ENCODE assay signal across 30 cellular contexts in the genomic region with DNA sequence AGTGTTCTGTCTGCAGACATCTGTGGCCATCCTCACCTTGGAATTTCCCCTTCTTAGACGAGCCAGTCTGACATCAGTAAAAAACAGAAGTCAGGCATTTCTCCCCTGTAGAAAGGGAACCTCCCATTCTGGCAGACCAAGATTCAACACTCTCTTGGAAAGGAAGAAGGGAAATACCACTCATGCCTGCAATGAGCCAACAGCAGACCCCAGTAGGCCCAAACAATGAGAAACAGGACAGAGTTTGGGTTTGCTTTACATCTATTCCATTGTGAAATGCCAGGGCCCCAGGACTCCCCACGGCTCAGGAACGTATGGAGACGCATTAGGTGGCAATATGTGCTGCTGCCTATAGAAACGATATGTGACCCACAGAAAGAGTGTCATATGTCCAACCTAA.
DNase-seq lines count a peak whose midpoint lies in the region; ATAC-seq and TF ChIP-seq lines count a peak whose summit lies in the region.
"Had no signal": no experiment of that assay in that cellular context is flagged by ENCODE, and none has a peak within 500 bp of the region (broad histone marks: within the 10 kb centered on the region; RNA-seq: fewer than 3 reads in every experiment).

No MANE protein-coding gene starts in this region.

- no peaks in the 10 kb centered on the region for H3K27me3 ChIP-seq in GM23338 (ENCODE audit: insufficient read depth)
- no peaks in the 10 kb centered on the region for H3K27me3 ChIP-seq in mesendoderm (ENCODE audit: insufficient read depth, low read length, poor library complexity)
- H3K27me3 ChIP-seq: esophagus muscularis mucosa, sigmoid colon, vagina had no signal

- H3K79me1 ChIP-seq in mesendoderm (ENCODE audit: low read length), result no peaks in the 10 kb centered on the region

- intact Hi-C loops in activated naive CD4-positive, alpha-beta T cell treated with anti-CD3 and anti-CD28 coated beads for 36 hours (cut with micrococcal nuclease), result no loop called here

- peaks cover 3% of the 10 kb centered on the region; the same call in 1 of the 2 replicates for H3K9me2 ChIP-seq in GM23338 (ENCODE audit: insufficient read depth)

- no peak overlapping the region for H2AFZ ChIP-seq in GM23338

- H3K27ac Mint-ChIP-seq in GM23338 (peak overlapping the region; percentile 75), WTC11 (peak overlapping the region; percentile 26)
- no peak overlapping the region for H3K27ac Mint-ChIP-seq in activated naive CD4-positive, alpha-beta T cell treated with anti-CD3 and anti-CD28 coated beads for 36 hours
- H3K27ac Mint-ChIP-seq: activated CD4-positive, alpha-beta T cell treated with anti-CD3 and anti-CD28 coated beads for 36 hours; activated naive CD8-positive, alpha-beta T cell treated with anti-CD3 and anti-CD28 coated beads for 36 hours; stimulated activated naive CD8-positive, alpha-beta T cell treated with anti-CD3 and anti-CD28 coated beads, Interleukin-15, amount 100 ng/mL, for 72 hours; T-helper 2 cell treated with Interferon-gamma antibody and Interleukin-4, amounts not matched to agents 5 μg/mL and 100 μg/mL, for 36 hours had no signal

- no peak overlapping the region for H2BK5ac ChIP-seq in mesendoderm (ENCODE audit: low read length)

- H3K23ac ChIP-seq in mesendoderm (ENCODE audit: low read length), result no peak overlapping the region

- peak overlapping the region; percentile 81 for H3K27ac ChIP-seq in GM23338 (ENCODE audit: low read depth)
- peak overlapping the region; percentile 15 for H3K27ac ChIP-seq in mesendoderm (ENCODE audit: low read depth, low read length)
- H3K27ac ChIP-seq in coronary artery, result peak overlapping the region in 1 of 2 donors; percentile 54
- H3K27ac ChIP-seq: A549, esophagus muscularis mucosa, left ventricle myocardium inferior, sigmoid colon, vagina had no signal

- H3K4me2 ChIP-seq in GM23338 (0 out of 2 replicates have a peak overlapping the region, but pooled peaks have one; percentile 3), mesendoderm (ENCODE audit: low read length) (no peak overlapping the region)

- no peak overlapping the region for H3K56ac ChIP-seq in mesendoderm (ENCODE audit: low read length)

- H3K9ac ChIP-seq in mesendoderm (ENCODE audit: low read length), result no peak overlapping the region

- no peak overlapping the region for H4K5ac ChIP-seq in mesendoderm (ENCODE audit: low read length)

- H3K36me3 ChIP-seq in GM23338 (ENCODE audit: insufficient read depth) (no peaks in the 10 kb centered on the region), mesendoderm (ENCODE audit: control insufficient read depth, insufficient read depth, low read length) (no peaks in the 10 kb centered on the region)
- H3K36me3 ChIP-seq: esophagus muscularis mucosa, HAP-1, left ventricle myocardium inferior, sigmoid colon, vagina had no signal

- DNase-seq in GM23338 (ENCODE audit: low spot score), result peak; percentile 61
- DNase-seq in WTC11 (ENCODE audit: low spot score), result peak; percentile 26
- DNase-seq in fibroblast of pulmonary artery (ENCODE audit: low read depth), result peak; percentile 64
- DNase-seq in mesendoderm, result peak; percentile 87
- no peak for DNase-seq in activated naive CD4-positive, alpha-beta T cell treated with anti-CD3 and anti-CD28 coated beads for 36 hours
- DNase-seq in coronary artery (ENCODE audit: low spot score), result no peak
- DNase-seq: activated CD4-positive, alpha-beta T cell treated with anti-CD3 and anti-CD28 coated beads for 36 hours; activated effector memory CD4-positive, alpha-beta T cell treated with anti-CD3 and anti-CD28 coated beads, Interleukin-2, amount 50 U/mL, for 16 hours; activated naive CD8-positive, alpha-beta T cell treated with anti-CD3 and anti-CD28 coated beads for 36 hours; anterior cingulate cortex; cortex of kidney; DMS79; GDM1; left ventricle myocardium inferior; NCI-H1048; NCI-H446; NCI-H774; SHP77 treated with DMSO at 0.1 percent for 48 hours; sigmoid colon; stimulated activated CD4-positive, alpha-beta T cell treated with anti-CD3 and anti-CD28 coated beads, Interleukin-12 subunit alpha, Interleukin-12 subunit beta, amount 100 ng/mL, for 4 hours; stimulated activated CD4-positive, alpha-beta T cell treated with anti-CD3 and anti-CD28 coated beads, Interleukin-2, amount 100 ng/mL, for 48 hours; stimulated activated naive CD8-positive, alpha-beta T cell treated with anti-CD3 and anti-CD28 coated beads, Interleukin-15, amount 100 ng/mL, for 72 hours had no signal

- no peaks in the 10 kb centered on the region for H4K20me1 ChIP-seq in GM23338 (replicated peaks; ENCODE audit: insufficient read depth)

- peaks cover 39% of the 10 kb centered on the region for H3K4me1 Mint-ChIP-seq in GM23338
- peaks cover 45% of the 10 kb centered on the region for H3K4me1 Mint-ChIP-seq in WTC11
- no peaks in the 10 kb centered on the region for H3K4me1 Mint-ChIP-seq in activated naive CD4-positive, alpha-beta T cell treated with anti-CD3 and anti-CD28 coated beads for 36 hours (ENCODE audit: low read depth)
- H3K4me1 Mint-ChIP-seq: activated CD4-positive, alpha-beta T cell treated with anti-CD3 and anti-CD28 coated beads for 36 hours; activated naive CD8-positive, alpha-beta T cell treated with anti-CD3 and anti-CD28 coated beads for 36 hours; stimulated activated naive CD8-positive, alpha-beta T cell treated with anti-CD3 and anti-CD28 coated beads, Interleukin-15, amount 100 ng/mL, for 72 hours had no signal

- H3K4ac ChIP-seq in mesendoderm (ENCODE audit: low read depth, low read length), result no peak overlapping the region

- H3K18ac ChIP-seq in mesendoderm (ENCODE audit: low read length), result no peak overlapping the region

- no peaks in the 10 kb centered on the region for H3K36me3 Mint-ChIP-seq in GM23338 (ENCODE audit: low read depth)
- no peaks in the 10 kb centered on the region for H3K36me3 Mint-ChIP-seq in WTC11
- no peaks in the 10 kb centered on the region for H3K36me3 Mint-ChIP-seq in activated naive CD4-positive, alpha-beta T cell treated with anti-CD3 and anti-CD28 coated beads for 36 hours (ENCODE audit: low read depth)
- H3K36me3 Mint-ChIP-seq: activated naive CD8-positive, alpha-beta T cell treated with anti-CD3 and anti-CD28 coated beads for 36 hours had no signal

- H3K4me3 Mint-ChIP-seq in GM23338 (no peak overlapping the region), WTC11 (no peak overlapping the region)
- H3K4me3 Mint-ChIP-seq in activated naive CD4-positive, alpha-beta T cell treated with anti-CD3 and anti-CD28 coated beads for 36 hours, result no peak overlapping the region
- H3K4me3 Mint-ChIP-seq: activated CD4-positive, alpha-beta T cell treated with anti-CD3 and anti-CD28 coated beads for 36 hours; activated naive CD8-positive, alpha-beta T cell treated with anti-CD3 and anti-CD28 coated beads for 36 hours; stimulated activated naive CD8-positive, alpha-beta T cell treated with anti-CD3 and anti-CD28 coated beads, Interleukin-15, amount 100 ng/mL, for 72 hours; T-helper 2 cell treated with Interferon-gamma antibody and Interleukin-4, amounts not matched to agents 5 μg/mL and 100 μg/mL, for 36 hours had no signal

- ATAC-seq in GM23338, result peak; percentile 80
- ATAC-seq in WTC11, result peak; percentile 88
- ATAC-seq in HG02973 (IDR thresholded peaks at IDR 0.05; ENCODE audit: unreplicated experiment), result no peak
- no peak for ATAC-seq in GM19463 (IDR thresholded peaks at IDR 0.05; ENCODE audit: unreplicated experiment)
- ATAC-seq: activated CD4-positive, alpha-beta T cell treated with anti-CD3 and anti-CD28 coated beads for 36 hours; stimulated activated naive CD8-positive, alpha-beta T cell treated with anti-CD3 and anti-CD28 coated beads, Interleukin-15, amount 100 ng/mL, for 72 hours had no signal

- H2AK5ac ChIP-seq in mesendoderm (ENCODE audit: low read length), result no peak overlapping the region

- H3F3A ChIP-seq in GM23338 (replicated peaks; ENCODE audit: low read depth), result no peaks in the 10 kb centered on the region

- POLR2A ChIA-PET in WTC11 (lab: Charles Lee), result interaction anchor here (0.6 to 0.7 kb wide), 3 partner anchors 37 to 124 kb away, joined by 6 to 8 read pairs (median 7); a partner anchor contains a TSS

- no peak for TF ChIP-seq CTCF in GM23338 (conservative IDR thresholded peaks at IDR 0.05; ENCODE audit: low read depth in 2 of 2)
- no peak for TF ChIP-seq CTCF in WTC11 (IDR thresholded peaks at IDR 0.05)
- no peak for TF ChIP-seq CTCF in fibroblast of pulmonary artery (IDR thresholded peaks at IDR 0.05; ENCODE audit: low read length, missing control alignments)
- no peak for TF ChIP-seq CTCF in coronary artery (IDR thresholded peaks at IDR 0.05)

- H3K79me2 ChIP-seq in GM23338 (replicated peaks; ENCODE audit: insufficient read depth), result no peaks in the 10 kb centered on the region; the same call in 1 of the 2 replicates
- no peaks in the 10 kb centered on the region for H3K79me2 ChIP-seq in mesendoderm (ENCODE audit: control insufficient read depth, insufficient read depth, low read length)

- no CpG with 5 or more reads among the region's 5 CpGs for WGBS in mesendoderm (ENCODE audit: extremely low coverage, insufficient coverage, low lambda C conversion rate)

- no peaks in the 10 kb centered on the region; the same call in 2 of the 3 replicates for H3K9me3 Mint-ChIP-seq in GM23338
- H3K9me3 Mint-ChIP-seq in WTC11, result no peaks in the 10 kb centered on the region
- H3K9me3 Mint-ChIP-seq in activated naive CD4-positive, alpha-beta T cell treated with anti-CD3 and anti-CD28 coated beads for 36 hours, result no peaks in the 10 kb centered on the region
- H3K9me3 Mint-ChIP-seq: activated naive CD8-positive, alpha-beta T cell treated with anti-CD3 and anti-CD28 coated beads for 36 hours; stimulated activated naive CD8-positive, alpha-beta T cell treated with anti-CD3 and anti-CD28 coated beads, Interleukin-15, amount 100 ng/mL, for 72 hours; T-helper 2 cell treated with Interferon-gamma antibody and Interleukin-4, amounts not matched to agents 5 μg/mL and 100 μg/mL, for 36 hours had no signal

- H3K27me3 Mint-ChIP-seq in GM23338 (ENCODE audit: insufficient read depth, low read depth, poor library complexity) (peaks cover 7% of the 10 kb centered on the region), WTC11 (ENCODE audit: low read depth) (no peaks in the 10 kb centered on the region)
- H3K27me3 Mint-ChIP-seq in activated naive CD4-positive, alpha-beta T cell treated with anti-CD3 and anti-CD28 coated beads for 36 hours (ENCODE audit: low read depth), result peaks cover 12% of the 10 kb centered on the region
- H3K27me3 Mint-ChIP-seq: progenitor cell of endocrine pancreas had no signal

- CTCF ChIA-PET in WTC11 (lab: Charles Lee), result interaction anchor here (0.6 to 1.4 kb wide), 4 partner anchors 123 to 432 kb away, joined by 3 to 5 read pairs (median 3); no protein-coding TSS in a partner anchor
- CTCF ChIA-PET in activated naive CD4-positive, alpha-beta T cell treated with anti-CD3 and anti-CD28 coated beads for 36 hours (lab: Charles Lee), result no interaction called here

- no peak overlapping the region for H2BK15ac ChIP-seq in mesendoderm (replicated peaks; ENCODE audit: low read depth)

- no peak overlapping the region for H2BK120ac ChIP-seq in mesendoderm (ENCODE audit: low read depth, low read length)

- no peak overlapping the region for H4K8ac ChIP-seq in mesendoderm (ENCODE audit: low read depth, low read length)

- H3K4me1 ChIP-seq in GM23338 (ENCODE audit: insufficient read depth) (peaks cover 27% of the 10 kb centered on the region), mesendoderm (ENCODE audit: control insufficient read depth, low read depth, low read length) (peaks cover 2% of the 10 kb centered on the region)
- H3K4me1 ChIP-seq: esophagus muscularis mucosa, HAP-1, left ventricle myocardium inferior, vagina had no signal

- H3K4me3 ChIP-seq in GM23338, result no peak overlapping the region
- H3K4me3 ChIP-seq in fibroblast of pulmonary artery (replicated peaks; ENCODE audit: low read depth, low read length), result no peak overlapping the region
- no peak overlapping the region for H3K4me3 ChIP-seq in mesendoderm (ENCODE audit: low read length)
- no peak overlapping the region for H3K4me3 ChIP-seq in coronary artery
- H3K4me3 ChIP-seq: A549, esophagus muscularis mucosa, HAP-1, left ventricle myocardium inferior, sigmoid colon, vagina had no signal

Comparison
In these comparisons a context has a peak if more than half of its experiments do, and no peak if none do; other contexts are left out.
1. ATAC-seq: peak in GM23338 (single experiment) and WTC11 (single experiment); none in HG02973 (single experiment) and GM19463 (single experiment).
2. DNase-seq: peak in GM23338 (single experiment), WTC11 (single experiment), fibroblast of pulmonary artery (single experiment) and mesendoderm (single experiment); none in activated naive CD4-positive, alpha-beta T cell treated with anti-CD3 and anti-CD28 coated beads for 36 hours (single experiment) and coronary artery (single experiment).